9 cellular contexts compared by ENCODE assay signal in genomic region chr4:87060957-87061356, GRCh38.
DNase-seq lines count a peak whose midpoint lies in the region; ATAC-seq and TF ChIP-seq lines count a peak whose summit lies in the region.
"Had no signal": no experiment of that assay in that cellular context is flagged by ENCODE, and none has a peak within 500 bp of the region (broad histone marks: within the 10 kb centered on the region; RNA-seq: fewer than 3 reads in every experiment).

No MANE protein-coding gene starts in this region.

- H3K79me2 ChIP-seq in HCT116 (ENCODE audit: insufficient read depth, low read length) = peaks cover 11% of the 10 kb centered on the region; the same call in 1 of the 2 replicates

- H3K4ac ChIP-seq in mesenchymal stem cell (ENCODE audit: low read depth in 1 of 2, low read length in 2 of 2) = no peak overlapping the region

- no peak overlapping the region for H2BK15ac ChIP-seq in mesenchymal stem cell (ENCODE audit: low read depth, poor library complexity, severe bottlenecking)

- CTCF ChIA-PET in BJ (lab: Yijun Ruan, JAX) = no interaction called here
- CTCF ChIA-PET in HCT116 (lab: Charles Lee) = no interaction called here

- no peak overlapping the region for H2BK5ac ChIP-seq in mesenchymal stem cell (ENCODE audit: low read depth, low read length, poor library complexity, severe bottlenecking)

- no peak overlapping the region for H2AK5ac ChIP-seq in mesenchymal stem cell (ENCODE audit: low read length, severe bottlenecking)

- no peak overlapping the region for H3K14ac ChIP-seq in mesenchymal stem cell (ENCODE audit: low read length in 2 of 2)

- 78% methylated on average over 4 of the region's 5 CpGs for WGBS in mesenchymal stem cell
- 31% methylated on average over 5 of the region's 5 CpGs for WGBS in prostate gland

- POLR2A ChIA-PET in BJ (lab: Charles Lee) (no interaction called here), HCT116 (lab: Charles Lee) (no interaction called here)

- no TSS peak for BruUV-seq in HCT116 (replicated peaks; lab: Mats Ljungman, UMichigan)

- H3K27me3 ChIP-seq in BJ (ENCODE audit: control insufficient read depth, insufficient read depth, low read length) = no peaks in the 10 kb centered on the region
- no peaks in the 10 kb centered on the region for H3K27me3 ChIP-seq in HCT116 (ENCODE audit: insufficient read depth, low read length)
- no peaks in the 10 kb centered on the region for H3K27me3 ChIP-seq in adipocyte (replicated peaks; ENCODE audit: control insufficient read depth, insufficient read depth, low read length)
- H3K27me3 ChIP-seq in mesenchymal stem cell (ENCODE audit: control insufficient read depth in 1 of 2, insufficient read depth in 1 of 2, low read length in 2 of 2) = no peaks in the 10 kb centered on the region
- H3K27me3 ChIP-seq in prostate gland (replicated peaks; ENCODE audit: insufficient read depth) = no peaks in the 10 kb centered on the region

- H3K9me2 ChIP-seq in HCT116 (ENCODE audit: insufficient read depth) = no peaks in the 10 kb centered on the region

- peaks cover 24% of the 10 kb centered on the region for H3K79me1 ChIP-seq in mesenchymal stem cell (replicated peaks; ENCODE audit: low read length, poor library complexity, severe bottlenecking)

- H3K4me2 ChIP-seq in HCT116 (ENCODE audit: low read length) (peak overlapping the region; percentile 22), mesenchymal stem cell (ENCODE audit: low read length, poor library complexity, severe bottlenecking) (no peak overlapping the region)

- no peak overlapping the region for H3K18ac ChIP-seq in mesenchymal stem cell (ENCODE audit: low read depth in 1 of 2, low read length in 2 of 2)

- H3K4me3 ChIP-seq in BJ (ENCODE audit: low read depth, low read length) (no peak overlapping the region), HCT116 (replicated peaks in 1 of 2; ENCODE audit: low read depth in 1 of 2, low read length in 2 of 2) (no peak overlapping the region), adipocyte (ENCODE audit: low read length) (no peak overlapping the region), mesenchymal stem cell (ENCODE audit: insufficient read depth in 1 of 2, low read depth in 1 of 2, low read length in 2 of 2) (no peak overlapping the region), prostate gland (no peak overlapping the region)

- H3K9me3 ChIP-seq in HCT116 (ENCODE audit: control insufficient read depth in 1 of 2, insufficient read depth in 1 of 2, low read depth in 1 of 2, low read length in 2 of 2) (no peaks in the 10 kb centered on the region), adipocyte (ENCODE audit: control insufficient read depth, low read length) (no peaks in the 10 kb centered on the region), mesenchymal stem cell (ENCODE audit: control insufficient read depth, low read length) (no peaks in the 10 kb centered on the region), prostate gland (no peaks in the 10 kb centered on the region)

- H2AFZ ChIP-seq in HCT116 (ENCODE audit: low read depth, low read length, poor library complexity, severe bottlenecking) = no peak overlapping the region
- no peak overlapping the region for H2AFZ ChIP-seq in mesenchymal stem cell (ENCODE audit: low read depth, low read length)

- TF ChIP-seq RAD21 in HCT116 (IDR thresholded peaks at IDR 0.05; ENCODE audit: low read depth) = no peak

- peak; percentile 80 for ATAC-seq in HCT116
- ATAC-seq in HG02571 (IDR thresholded peaks at IDR 0.05; ENCODE audit: unreplicated experiment) = no peak

- H3K36me3 ChIP-seq in BJ (ENCODE audit: control insufficient read depth, insufficient read depth, low read length) = no peaks in the 10 kb centered on the region
- H3K36me3 ChIP-seq in HCT116 (ENCODE audit: control insufficient read depth in 1 of 2, insufficient read depth in 2 of 2, low read length in 2 of 2) = no peaks in the 10 kb centered on the region
- peaks cover 12% of the 10 kb centered on the region for H3K36me3 ChIP-seq in adipocyte (ENCODE audit: control insufficient read depth, insufficient read depth, low read length, severe bottlenecking)
- H3K36me3 ChIP-seq in mesenchymal stem cell (ENCODE audit: control insufficient read depth in 1 of 2, insufficient read depth in 2 of 2, low read depth in 1 of 2, low read length in 2 of 2) = peaks cover 3 to 12% of the 10 kb centered on the region in 2 experiments
- H3K36me3 ChIP-seq in prostate gland = no peaks in the 10 kb centered on the region

- no peak overlapping the region for H2BK12ac ChIP-seq in mesenchymal stem cell (ENCODE audit: low read length in 2 of 2)

- RAD21 ChIA-PET in HCT116 (lab: Charles Lee; ENCODE audit: low non-redundant PET in 1 of 2, low total read pairs in 2 of 2, uncharacterized antibody in 2 of 2, unreplicated experiment in 2 of 2) = no interaction called here

- H3K27ac ChIP-seq in HCT116 (ENCODE audit: low read depth, low read length) = no peak overlapping the region
- H3K27ac ChIP-seq in mesenchymal stem cell (ENCODE audit: low read length, poor library complexity, severe bottlenecking) = no peak overlapping the region
- H3K27ac ChIP-seq in prostate gland = peak overlapping the region in 1 of 2 donors; percentile 9

- no peak overlapping the region for H2BK120ac ChIP-seq in mesenchymal stem cell (ENCODE audit: low read depth, low read length)

- TF ChIP-seq POLR2A in HCT116 (IDR thresholded peaks at IDR 0.05; ENCODE audit: borderline replicate concordance, extremely low read depth, insufficient read depth, insufficient read length) (no peak), prostate gland (IDR thresholded peaks at IDR 0.05) (no peak)

- DNase-seq in BJ (ENCODE audit: low read depth) = peak; percentile 45
- peak; percentile 56 for DNase-seq in HCT116 (ENCODE audit: low read depth, low spot score)
- peak; percentile 35 for DNase-seq in adipocyte (ENCODE audit: low read depth)
- DNase-seq in mesenchymal stem cell = peak; percentile 60
- DNase-seq in prostate gland (ENCODE audit: low spot score) = no peak
- no peak for DNase-seq in NCI-H187 treated with DMSO at 0.1 percent for 48 hours (lab: John Stamatoyannopoulos, UW)
- DNase-seq in NCI-H524 (lab: John Stamatoyannopoulos, UW) = no peak
- DNase-seq: erythroblast had no signal

- H3K23ac ChIP-seq in mesenchymal stem cell (ENCODE audit: low read length in 2 of 2) = no peak overlapping the region

- intact Hi-C loops in HCT116 (cut with micrococcal nuclease) (no loop called here), prostate gland (cut with DNase I) (no loop called here)

- H4K91ac ChIP-seq in mesenchymal stem cell (ENCODE audit: low read length) = no peak overlapping the region

- no peak for TF ChIP-seq CTCF in BJ (IDR thresholded peaks at IDR 0.05; ENCODE audit: insufficient read depth, low read depth, low read length)
- no peak for TF ChIP-seq CTCF in HCT116 (IDR thresholded peaks at IDR 0.05 in 2 of 3, conservative IDR thresholded peaks at IDR 0.05 in 1 of 3; ENCODE audit: borderline replicate concordance in 1 of 3, insufficient read depth in 1 of 3, low read depth in 2 of 3, low read length in 2 of 3)
- TF ChIP-seq CTCF in prostate gland (IDR thresholded peaks at IDR 0.05) = no peak

- H4K8ac ChIP-seq in mesenchymal stem cell (ENCODE audit: low read length) = no peak overlapping the region

- H3K4me1 ChIP-seq in HCT116 (ENCODE audit: control insufficient read depth in 1 of 2, insufficient read depth in 2 of 2, low read length in 2 of 2) (peaks cover 30 to 38% of the 10 kb centered on the region in 2 experiments), adipocyte (ENCODE audit: control insufficient read depth, insufficient read depth, low read length) (peaks cover 30% of the 10 kb centered on the region), mesenchymal stem cell (ENCODE audit: control insufficient read depth, insufficient read depth, low read depth, low read length) (peaks cover 10% of the 10 kb centered on the region), prostate gland (replicated peaks) (peaks cover 5% of the 10 kb centered on the region)

- H3K9ac ChIP-seq in HCT116 (ENCODE audit: low read length) (no peak overlapping the region), adipocyte (ENCODE audit: low read length) (no peak overlapping the region), mesenchymal stem cell (ENCODE audit: low read length) (no peak overlapping the region)

- H4K20me1 ChIP-seq in HCT116 (ENCODE audit: insufficient read depth) = no peaks in the 10 kb centered on the region

TF ChIP-seq in HCT116, 20 proteins besides CTCF, POLR2A, EP300 and RAD21:
- TF ChIP-seq ZBTB33 (IDR thresholded peaks at IDR 0.05; ENCODE audit: extremely low read depth, insufficient replicate concordance, low read length) = no peak
- TF ChIP-seq JUND (IDR thresholded peaks at IDR 0.05) = peak; percentile 68
- TF ChIP-seq SP1 (IDR thresholded peaks at IDR 0.05; ENCODE audit: low read depth) = peak; percentile 43
- TF ChIP-seq POLR2AphosphoS5 (IDR thresholded peaks at IDR 0.05; ENCODE audit: low read depth, low read length) = no peak
- TF ChIP-seq MAX (IDR thresholded peaks at IDR 0.05) = peak; percentile 46; the same call in 1 of the 2 replicates
- TF ChIP-seq SIN3A (IDR thresholded peaks at IDR 0.05; ENCODE audit: low read depth) = peak; percentile 59; the same call in 1 of the 2 replicates
- peak; percentile 62 for TF ChIP-seq FOSL1 (IDR thresholded peaks at IDR 0.05; ENCODE audit: low read depth)
- no peak for TF ChIP-seq ELF1 (IDR thresholded peaks at IDR 0.05; ENCODE audit: borderline replicate concordance, low read depth)
- TF ChIP-seq CBX3 (IDR thresholded peaks at IDR 0.05; ENCODE audit: low read depth) = 0 out of 2 replicates have a peak, but pooled peaks have one; percentile 59

Comparison
In these comparisons a context has a peak if more than half of its experiments do, and no peak if none do; other contexts are left out.
1. DNase-seq: peak in BJ (single experiment), HCT116 (single experiment), adipocyte (single experiment) and mesenchymal stem cell (single experiment); none in prostate gland (single experiment), NCI-H187 treated with DMSO at 0.1 percent for 48 hours (single experiment) and NCI-H524 (0 of 2).